9 cellular contexts compared by ENCODE assay signal in the genomic region with DNA sequence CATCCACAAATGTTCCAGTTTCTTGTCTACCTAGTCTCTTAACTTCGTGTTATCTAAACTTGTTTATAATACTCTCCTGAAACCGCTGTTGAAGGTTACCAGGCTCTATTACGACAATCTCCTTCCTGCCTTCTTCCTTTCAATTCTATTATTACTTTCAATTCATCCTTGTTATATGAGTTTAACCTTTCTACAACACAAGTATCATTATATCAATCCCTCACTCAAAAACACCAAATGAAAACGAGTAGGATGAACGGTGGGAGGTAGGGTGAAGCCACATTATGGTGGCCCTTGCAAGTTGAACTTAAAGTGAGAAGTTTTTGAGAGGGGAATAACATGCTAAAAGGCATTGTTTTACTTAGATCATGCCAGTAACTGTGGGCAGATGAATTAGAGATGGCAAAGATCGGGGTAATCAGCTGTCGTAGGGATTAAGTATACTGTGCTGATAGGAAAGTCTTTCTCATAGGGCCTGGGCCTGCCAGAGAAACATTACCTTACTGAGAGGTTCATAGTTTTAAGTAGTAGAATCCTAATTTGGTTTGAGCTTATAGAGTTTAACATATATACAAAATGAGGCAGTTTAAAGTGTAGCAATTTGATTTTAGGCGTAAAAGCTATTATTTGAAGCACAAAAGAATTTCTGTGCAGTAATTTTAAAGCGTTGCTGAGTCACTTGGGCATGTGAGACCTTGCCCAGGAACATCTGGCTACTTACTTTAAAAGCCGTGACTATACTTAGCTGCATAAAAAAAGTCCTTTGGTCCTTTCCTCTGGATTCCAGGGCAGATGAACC. TPM values are rescaled to one million over a fixed set of nuclear protein-coding genes. Genes with fewer than 3 reads are reported as not detected.
A peak's percentile ranks its signal among the peaks of the same experiment; 100 is the strongest.
DNase-seq lines count a peak whose midpoint lies in the region; ATAC-seq, FAIRE-seq and TF ChIP-seq lines count a peak whose summit lies in the region.
"Had no signal": no experiment of that assay in that cellular context is flagged by ENCODE, and none has a peak within 500 bp of the region (broad histone marks: within the 10 kb centered on the region; RNA-seq: fewer than 3 reads in every experiment).

No MANE protein-coding gene starts in this region.

- no peaks in the 10 kb centered on the region for H3K9me2 ChIP-seq in OCI-LY1 (ENCODE audit: low read depth, low read length)

- CTCF ChIA-PET in MCF 10A (lab: Yijun Ruan, JAX) = interaction anchor here (0.9 to 7.7 kb wide), 2 partner anchors 13 to 16 kb away, joined by 4 to 74 read pairs; no protein-coding TSS in a partner anchor
- CTCF ChIA-PET in K562 (lab: Yijun Ruan, JAX; ENCODE audit: low intra/inter-chr PET ratio) = no interaction called here

- no peaks in the 10 kb centered on the region for H3K9me1 ChIP-seq in K562 (ENCODE audit: control insufficient read depth, insufficient read depth, low read length)

- in situ Hi-C loops in K562 (cut with MboI) = no loop called here

- peak overlapping the region; percentile 38 for H3K9ac ChIP-seq in OCI-LY1 (ENCODE audit: low read length)
- peak overlapping the region in 1 of 2 experiments; percentile 7; a peak in 1 of 4 replicates for H3K9ac ChIP-seq in K562 (ENCODE audit: insufficient read depth in 1 of 2, low read depth in 2 of 2, low read length in 2 of 2)

- 36% methylated on average over 10 of the region's 10 CpGs for WGBS in K562 (ENCODE audit: insufficient coverage, low coverage, missing lambda C conversion rate)

- no TSS peak for BruUV-seq in MCF 10A (replicated peaks; lab: Mats Ljungman, UMichigan)
- BruUV-seq in K562 (replicated peaks; lab: Mats Ljungman, UMichigan) = no TSS peak

- no peak for TF ChIP-seq RAD21 in K562 (CRISPR knock-in tag; conservative IDR thresholded peaks at IDR 0.05 in 1 of 2, IDR thresholded peaks at IDR 0.05 in 1 of 2)

- H3K4me3 ChIP-seq in breast epithelium (no peak overlapping the region), OCI-LY1 (ENCODE audit: low read depth, low read length, poor library complexity, severe bottlenecking) (no peak overlapping the region), K562 (no peak overlapping the region)

- H3K27me3 Mint-ChIP-seq in MCF 10A (ENCODE audit: insufficient read depth, unreplicated experiment) = no peaks in the 10 kb centered on the region
- no peaks in the 10 kb centered on the region for H3K27me3 Mint-ChIP-seq in stimulated activated memory B cell treated with anti-CD40 and anti-IgM and Interleukin-4, amounts not matched to agents 10 μg/mL and 1 μg/mL and 100 μg/mL, for 72 hours

- H3K9me3 ChIP-seq in breast epithelium (no peaks in the 10 kb centered on the region), OCI-LY1 (ENCODE audit: low read length) (no peaks in the 10 kb centered on the region), K562 (replicated peaks; ENCODE audit: control insufficient read depth, insufficient read depth, low read depth, low read length) (no peaks in the 10 kb centered on the region)

- no peaks in the 10 kb centered on the region for H3K36me3 ChIP-seq in breast epithelium
- peaks cover 4% of the 10 kb centered on the region; the same call in 1 of the 2 replicates for H3K36me3 ChIP-seq in OCI-LY1 (ENCODE audit: insufficient read depth, low read length)
- no peaks in the 10 kb centered on the region for H3K36me3 ChIP-seq in K562 (ENCODE audit: control insufficient read depth, insufficient read depth, low read length)

- H3K79me2 ChIP-seq in OCI-LY1 (ENCODE audit: insufficient read depth, low read length) (peaks cover 10% of the 10 kb centered on the region), K562 (ENCODE audit: control insufficient read depth, insufficient read depth, low read length) (peaks cover 12% of the 10 kb centered on the region)

- H3K27ac Mint-ChIP-seq in MCF 10A (ENCODE audit: low read depth, unreplicated experiment) = peak overlapping the region; percentile 41
- peak overlapping the region; percentile 69 for H3K27ac Mint-ChIP-seq in stimulated activated memory B cell treated with anti-CD40 and anti-IgM and Interleukin-4, amounts not matched to agents 10 μg/mL and 1 μg/mL and 100 μg/mL, for 72 hours

- intact Hi-C loops in MCF 10A (cut with micrococcal nuclease) (no loop called here), breast epithelium (cut with DNase I; ENCODE audit: low total_unique reads) (no loop called here), K562 (cut with micrococcal nuclease) (no loop called here)

- H3F3A ChIP-seq in OCI-LY1 (ENCODE audit: insufficient read depth, low read length) = peaks cover 3% of the 10 kb centered on the region; the same call in 1 of the 2 replicates

- H3K36me3 Mint-ChIP-seq in MCF 10A (ENCODE audit: insufficient read depth, unreplicated experiment) = peaks cover 7% of the 10 kb centered on the region
- no peaks in the 10 kb centered on the region for H3K36me3 Mint-ChIP-seq in stimulated activated memory B cell treated with anti-CD40 and anti-IgM and Interleukin-4, amounts not matched to agents 10 μg/mL and 1 μg/mL and 100 μg/mL, for 72 hours

- H3K4me2 ChIP-seq in OCI-LY1 (ENCODE audit: low read length) (peak overlapping the region; percentile 25), K562 (ENCODE audit: insufficient read depth, low read length) (no peak overlapping the region; the same call in 1 of the 2 replicates)

- POLR2A ChIA-PET in MCF 10A (lab: Yijun Ruan, JAX) = interaction anchor here (0.7 to 2.2 kb wide), 8 partner anchors 13 to 149 kb away, joined by 3 to 14 read pairs (median 7); partner anchors contain the start of genes NFKBIZ, RPL24 and ZBTB11
- POLR2A ChIA-PET in K562 (lab: Yijun Ruan, JAX) = no interaction called here

- H3K4me1 ChIP-seq in breast epithelium (no peaks in the 10 kb centered on the region), OCI-LY1 (ENCODE audit: insufficient read depth, low read length, severe bottlenecking) (peaks cover 36% of the 10 kb centered on the region), K562 (replicated peaks in 1 of 2; ENCODE audit: control insufficient read depth in 2 of 2, insufficient read depth in 2 of 2, low read length in 2 of 2) (peaks cover 0 to 8% of the 10 kb centered on the region in 2 experiments; a peak in 2 of 5 replicates)

- TF ChIP-seq EP300 in K562 (IDR thresholded peaks at IDR 0.05; ENCODE audit: low read length) = no peak

- H2AFZ ChIP-seq in OCI-LY1 (ENCODE audit: low read length) (peak overlapping the region; percentile 97), K562 (ENCODE audit: low read depth, low read length) (peak overlapping the region; percentile 73)

- H3K4me1 Mint-ChIP-seq in MCF 10A (ENCODE audit: insufficient read depth, unreplicated experiment) = peaks cover 24% of the 10 kb centered on the region
- peaks cover 36% of the 10 kb centered on the region for H3K4me1 Mint-ChIP-seq in stimulated activated memory B cell treated with anti-CD40 and anti-IgM and Interleukin-4, amounts not matched to agents 10 μg/mL and 1 μg/mL and 100 μg/mL, for 72 hours

- H3K4me3 Mint-ChIP-seq in MCF 10A (ENCODE audit: unreplicated experiment) = no peak overlapping the region
- no peak overlapping the region for H3K4me3 Mint-ChIP-seq in stimulated activated memory B cell treated with anti-CD40 and anti-IgM and Interleukin-4, amounts not matched to agents 10 μg/mL and 1 μg/mL and 100 μg/mL, for 72 hours

- H3K27ac ChIP-seq in breast epithelium (no peak overlapping the region), OCI-LY1 (ENCODE audit: low read depth, low read length, poor library complexity, severe bottlenecking) (peak overlapping the region; percentile 97), K562 (ENCODE audit: extremely low read depth, low read depth, low read length) (0 out of 3 replicates have a peak overlapping the region, but pooled peaks have one; percentile 5)

- H4K20me1 ChIP-seq in OCI-LY1 (ENCODE audit: insufficient read depth, low read length) = no peaks in the 10 kb centered on the region
- no peaks in the 10 kb centered on the region for H4K20me1 ChIP-seq in K562 (replicated peaks; ENCODE audit: control insufficient read depth, insufficient read depth, low read length)

- ATAC-seq in K562 (no peak), HG02885 (IDR thresholded peaks at IDR 0.05; ENCODE audit: poor library complexity, unreplicated experiment) (no peak)
- ATAC-seq in stimulated activated memory B cell treated with anti-CD40 and anti-IgM and Interleukin-4, amounts not matched to agents 10 μg/mL and 1 μg/mL and 100 μg/mL, for 72 hours = no peak

- H3K27me3 ChIP-seq in breast epithelium (no peaks in the 10 kb centered on the region), OCI-LY1 (ENCODE audit: insufficient read depth, low read length) (no peaks in the 10 kb centered on the region), K562 (ENCODE audit: control insufficient read depth in 2 of 2, insufficient read depth in 2 of 2, low read length in 2 of 2) (no peaks in the 10 kb centered on the region)

- TF ChIP-seq CTCF in MCF 10A (IDR thresholded peaks at IDR 0.05; ENCODE audit: unreplicated experiment) = no peak
- TF ChIP-seq CTCF in breast epithelium (IDR thresholded peaks at IDR 0.05) = no peak
- TF ChIP-seq CTCF in OCI-LY1 (IDR thresholded peaks at IDR 0.05; ENCODE audit: low read length) = no peak
- no peak for TF ChIP-seq CTCF in K562 (IDR thresholded peaks at IDR 0.05 in 2 of 3, conservative IDR thresholded peaks at IDR 0.05 in 1 of 3; ENCODE audit: insufficient read depth in 2 of 3, low read depth in 1 of 3, low read length in 3 of 3)

- H3K9me3 Mint-ChIP-seq in MCF 10A (ENCODE audit: unreplicated experiment) = no peaks in the 10 kb centered on the region
- no peaks in the 10 kb centered on the region for H3K9me3 Mint-ChIP-seq in stimulated activated memory B cell treated with anti-CD40 and anti-IgM and Interleukin-4, amounts not matched to agents 10 μg/mL and 1 μg/mL and 100 μg/mL, for 72 hours

- peak; percentile 39 for DNase-seq in MCF 10A (ENCODE audit: unreplicated experiment)
- DNase-seq in breast epithelium (ENCODE audit: low spot score in 2 of 2) = no peak
- DNase-seq in K562 (ENCODE audit: extremely low read depth in 1 of 4, low spot score in 3 of 4) = no peak
- DNase-seq in NCI-H2081 (lab: John Stamatoyannopoulos, UW) = no peak
- DNase-seq in pons (ENCODE audit: low spot score) = no peak
- DNase-seq: anterior cingulate cortex had no signal

- FAIRE-seq in K562 (lab: Jason Lieb, UNC) = no peak

- TF ChIP-seq POLR2A in breast epithelium (IDR thresholded peaks at IDR 0.05) = no peak
- TF ChIP-seq POLR2A in K562 (conservative IDR thresholded peaks at IDR 0.05) = no peak

RNA-seq across cellular contexts. Expression of gene CEP97, which starts 3.4 kb away (rescaled TPM):
- total RNA-seq in MCF 10A (2022) = 11.5 and 14.2 TPM in 2 replicates
- total RNA-seq in breast epithelium = 10 to 100 TPM in 2 of 3 donors, 1 to 10 TPM in 1; 7.4 to 13.2 (median 12.1) TPM
- 6.5 and 17.2 TPM in 2 replicates for total RNA-seq in K562 (2011; cell fraction: chromatin; rRNA removed; ENCODE audit: low replicate concordance)
- total RNA-seq in K562 (2011; cell fraction: nucleolus; rRNA removed) = 4.3 and 4.5 TPM in 2 replicates
- total RNA-seq in K562 (2011; cell fraction: nucleoplasm; rRNA removed) = 6.2 and 10.3 TPM in 2 replicates
- 3.6 and 4.3 TPM in 2 replicates for total RNA-seq in K562 (2014; rRNA removed)
- total RNA-seq in K562 (2014; rRNA removed; fragmentation: Illumina TruSeq; extraction: Trizol) = 10.1 and 12.1 TPM in 2 replicates
- total RNA-seq in K562 (2015; rRNA removed; fragmentation: Illumina TruSeq; extraction: Trizol) = 8.2 and 8.5 TPM in 2 replicates
- 7.1 and 7.7 TPM in 2 replicates for total RNA-seq in K562 (2021)
- 2.2 and 2.5 TPM in 2 replicates for polyA plus RNA-seq in K562 (2011; rRNA removed)
- 0.67 and 1.8 TPM in 2 replicates for polyA plus RNA-seq in K562 (2011; cell fraction: cytosol; rRNA removed)
- polyA plus RNA-seq in K562 (2011; cell fraction: nucleus; rRNA removed) = 2.7 and 2.9 TPM in 2 replicates
- polyA plus RNA-seq in K562 (2012) = 2.4 and 3.0 TPM in 2 replicates
- polyA plus RNA-seq in K562 (2014; fragmentation: Illumina TruSeq; extraction: Trizol) = 4.4 TPM in 2 replicates
- polyA plus RNA-seq in K562 (2014; fragmentation: Nextera tagmentation; extraction: Ambion mirVana) = 1 to 10 TPM; 2.0 to 3.2 TPM
- polyA plus RNA-seq in K562 (2014; rRNA removed) = 2.6 and 3.5 TPM in 2 replicates
- polyA minus RNA-seq in K562 (2011; rRNA and poly(A)+ RNA removed) = 8.8 and 10.8 TPM in 2 replicates
- 3.8 and 4.9 TPM in 2 replicates for polyA minus RNA-seq in K562 (2011; cell fraction: cytosol; rRNA and poly(A)+ RNA removed)
- 4.2 and 5.1 TPM in 2 replicates for polyA minus RNA-seq in K562 (2011; cell fraction: nucleus; rRNA and poly(A)+ RNA removed)

RNA-seq across cellular contexts. Expression of gene RPL24, which starts 34.5 kb away (rescaled TPM):
- total RNA-seq in MCF 10A (2022) (1,386 and 1,793 TPM in 2 replicates), breast epithelium (1,000 to 10,000 TPM; 1,294 to 2,381 (median 2,029) TPM), K562 (2014; rRNA removed) (2,157 and 4,237 TPM in 2 replicates), K562 (2014; rRNA removed; fragmentation: Illumina TruSeq; extraction: Trizol) (1,726 and 1,992 TPM in 2 replicates), K562 (2015; rRNA removed; fragmentation: Illumina TruSeq; extraction: Trizol) (1,831 and 1,892 TPM in 2 replicates), K562 (2021) (1,401 and 1,590 TPM in 2 replicates)
- total RNA-seq in K562 (2011; cell fraction: chromatin; rRNA removed; ENCODE audit: low replicate concordance) = 302 and 379 TPM in 2 replicates
- 502 and 519 TPM in 2 replicates for total RNA-seq in K562 (2011; cell fraction: nucleolus; rRNA removed)
- total RNA-seq in K562 (2011; cell fraction: nucleoplasm; rRNA removed) = 556 and 741 TPM in 2 replicates
- polyA plus RNA-seq in K562 (2011; rRNA removed) (1,776 and 1,804 TPM in 2 replicates), K562 (2014; fragmentation: Illumina TruSeq; extraction: Trizol) (2,147 and 2,288 TPM in 2 replicates), K562 (2014; fragmentation: Nextera tagmentation; extraction: Ambion mirVana) (1,000 to 10,000 TPM; 1,189 to 1,198 TPM), K562 (2014; rRNA removed) (4,750 and 5,417 TPM in 2 replicates)
- 424 and 746 TPM in 2 replicates for polyA plus RNA-seq in K562 (2011; cell fraction: cytosol; rRNA removed)
- polyA plus RNA-seq in K562 (2011; cell fraction: nucleus; rRNA removed) = 459 and 780 TPM in 2 replicates
- polyA plus RNA-seq in K562 (2012) = 1,572 and 2,137 TPM in 2 replicates
- polyA minus RNA-seq in K562 (2011; rRNA and poly(A)+ RNA removed) = 621 and 719 TPM in 2 replicates
- polyA minus RNA-seq in K562 (2011; cell fraction: cytosol; rRNA and poly(A)+ RNA removed) = 317 and 358 TPM in 2 replicates
- 175 and 332 TPM in 2 replicates for polyA minus RNA-seq in K562 (2011; cell fraction: nucleus; rRNA and poly(A)+ RNA removed)

RNA-seq across cellular contexts. Expression of gene ZBTB11, which starts 44.1 kb away (rescaled TPM):
- 28.9 and 30.0 TPM in 2 replicates for total RNA-seq in MCF 10A (2022)
- total RNA-seq in breast epithelium = 10 to 100 TPM; 23.4 to 38.2 (median 25.9) TPM
- 32.5 and 111 TPM in 2 replicates for total RNA-seq in K562 (2011; cell fraction: chromatin; rRNA removed; ENCODE audit: low replicate concordance)
- total RNA-seq in K562 (2011; cell fraction: nucleolus; rRNA removed) = 22.2 and 32.0 TPM in 2 replicates
- total RNA-seq in K562 (2011; cell fraction: nucleoplasm; rRNA removed) = 39.2 and 53.8 TPM in 2 replicates
- total RNA-seq in K562 (2014; rRNA removed) = 23.7 and 23.8 TPM in 2 replicates
- 26.2 and 28.2 TPM in 2 replicates for total RNA-seq in K562 (2014; rRNA removed; fragmentation: Illumina TruSeq; extraction: Trizol)
- total RNA-seq in K562 (2015; rRNA removed; fragmentation: Illumina TruSeq; extraction: Trizol) = 25.1 and 26.3 TPM in 2 replicates
- 21.4 and 21.5 TPM in 2 replicates for total RNA-seq in K562 (2021)
- 25.3 and 31.9 TPM in 2 replicates for polyA plus RNA-seq in K562 (2011; rRNA removed)
- 6.1 and 8.5 TPM in 2 replicates for polyA plus RNA-seq in K562 (2011; cell fraction: cytosol; rRNA removed)
- polyA plus RNA-seq in K562 (2011; cell fraction: nucleus; rRNA removed) = 17.0 and 18.8 TPM in 2 replicates
- polyA plus RNA-seq in K562 (2012) = 12.9 and 13.6 TPM in 2 replicates
- 18.8 and 20.9 TPM in 2 replicates for polyA plus RNA-seq in K562 (2014; fragmentation: Illumina TruSeq; extraction: Trizol)
- polyA plus RNA-seq in K562 (2014; fragmentation: Nextera tagmentation; extraction: Ambion mirVana) = 1 to 10 TPM; 6.2 to 7.2 TPM
- 15.7 and 16.2 TPM in 2 replicates for polyA plus RNA-seq in K562 (2014; rRNA removed)
- 56.1 and 62.4 TPM in 2 replicates for polyA minus RNA-seq in K562 (2011; rRNA and poly(A)+ RNA removed)
- polyA minus RNA-seq in K562 (2011; cell fraction: cytosol; rRNA and poly(A)+ RNA removed) = 23.7 and 26.0 TPM in 2 replicates
- 26.4 and 30.4 TPM in 2 replicates for polyA minus RNA-seq in K562 (2011; cell fraction: nucleus; rRNA and poly(A)+ RNA removed)

RNA-seq across cellular contexts. Expression of gene NXPE3, which starts 58.0 kb away (rescaled TPM):
- 3.9 and 7.2 TPM in 2 replicates for total RNA-seq in MCF 10A (2022)
- total RNA-seq in breast epithelium = 10 to 100 TPM in 2 of 3 donors, 1 to 10 TPM in 1; 7.7 to 21.6 (median 17.0) TPM
- 2.6 and 3.1 TPM in 2 replicates for total RNA-seq in K562 (2011; cell fraction: chromatin; rRNA removed; ENCODE audit: low replicate concordance)
- total RNA-seq in K562 (2011; cell fraction: nucleolus; rRNA removed) = 1.3 and 2.6 TPM in 2 replicates
- total RNA-seq in K562 (2011; cell fraction: nucleoplasm; rRNA removed) = 3.2 and 3.9 TPM in 2 replicates
- 0.95 and 0.98 TPM in 2 replicates for total RNA-seq in K562 (2014; rRNA removed)
- total RNA-seq in K562 (2014; rRNA removed; fragmentation: Illumina TruSeq; extraction: Trizol) = 0.80 and 0.86 TPM in 2 replicates
- total RNA-seq in K562 (2015; rRNA removed; fragmentation: Illumina TruSeq; extraction: Trizol) = 0.76 and 0.79 TPM in 2 replicates
- total RNA-seq in K562 (2021) = 2.0 and 2.3 TPM in 2 replicates
- polyA plus RNA-seq in K562 (2011; rRNA removed) = 2.3 and 2.5 TPM in 2 replicates
- polyA plus RNA-seq in K562 (2011; cell fraction: cytosol; rRNA removed) = 0.94 and 1.7 TPM in 2 replicates
- 1.1 and 1.4 TPM in 2 replicates for polyA plus RNA-seq in K562 (2011; cell fraction: nucleus; rRNA removed)
- 1.3 and 2.6 TPM in 2 replicates for polyA plus RNA-seq in K562 (2012)
- 1.6 and 1.7 TPM in 2 replicates for polyA plus RNA-seq in K562 (2014; fragmentation: Illumina TruSeq; extraction: Trizol)
- polyA plus RNA-seq in K562 (2014; fragmentation: Nextera tagmentation; extraction: Ambion mirVana) = under 1 TPM; 0.25 to 0.59 TPM
- polyA plus RNA-seq in K562 (2014; rRNA removed) = 1.2 and 1.7 TPM in 2 replicates
- 2.7 and 2.8 TPM in 2 replicates for polyA minus RNA-seq in K562 (2011; rRNA and poly(A)+ RNA removed)
- 1.5 and 1.8 TPM in 2 replicates for polyA minus RNA-seq in K562 (2011; cell fraction: cytosol; rRNA and poly(A)+ RNA removed)
- polyA minus RNA-seq in K562 (2011; cell fraction: nucleus; rRNA and poly(A)+ RNA removed) = 1.7 and 1.8 TPM in 2 replicates

Comparison
In these comparisons a context has a peak if more than half of its experiments do, and no peak if none do; other contexts are left out.
1. H3K27ac ChIP-seq: peak in OCI-LY1 (single experiment) and K562 (single experiment); none in breast epithelium (0 of 2).